In the genomic region with DNA sequence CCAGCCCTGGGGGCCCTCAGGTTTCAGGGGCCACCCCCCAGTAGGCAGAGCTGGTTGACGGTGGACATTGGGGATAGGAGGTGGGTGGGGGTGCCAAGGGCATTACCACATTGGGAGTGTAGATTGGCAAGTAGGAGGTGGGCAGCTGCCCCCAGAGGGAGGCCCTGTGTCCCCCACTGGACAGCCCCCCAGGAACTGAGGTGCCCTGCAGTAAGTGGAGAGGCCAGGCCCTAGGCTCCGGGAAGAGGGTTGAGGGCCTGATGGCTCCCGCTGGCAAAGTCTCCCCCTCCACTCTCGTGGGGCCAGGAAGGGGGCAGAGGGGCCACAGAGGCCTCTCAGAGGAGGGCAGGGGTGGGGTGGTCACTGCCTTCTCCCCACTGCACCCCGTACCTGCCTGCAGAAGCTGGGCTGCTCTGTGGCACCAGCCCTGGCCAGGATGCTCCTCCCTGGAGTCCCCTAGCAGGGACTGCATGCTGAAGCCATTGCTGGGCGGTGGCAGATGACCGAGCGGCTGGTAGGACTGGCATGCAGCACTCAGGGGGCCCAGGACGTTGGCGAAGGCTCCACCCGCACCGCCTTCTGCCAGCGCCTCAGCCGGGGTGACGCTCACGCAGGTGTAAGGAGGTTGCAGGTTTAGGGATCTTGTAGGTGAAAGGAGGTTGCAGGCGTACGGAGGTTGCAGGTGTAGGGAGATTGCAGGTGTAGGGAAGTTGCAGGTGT, we compare ENCODE assay signal across 2 cellular contexts.
TF ChIP-seq lines count a peak whose summit lies in the region.

No MANE protein-coding gene starts in this region.

TF ChIP-seq in HEK293, 187 proteins besides CTCF, POLR2A, EP300 and RAD21 (continued from another document):
- TF ChIP-seq ZEB2 (tag by site-specific recombination; IDR thresholded peaks at IDR 0.05) = no peak
- 0 out of 2 replicates have a peak, but pooled peaks have one; percentile 38 for TF ChIP-seq ZNF571 (tag by site-specific recombination; IDR thresholded peaks at IDR 0.05)
- TF ChIP-seq ZIC2 (tag by site-specific recombination; IDR thresholded peaks at IDR 0.05) = no peak

TF ChIP-seq in H1, 55 proteins besides CTCF, POLR2A, EP300 and RAD21 (continued from another document):
- no peak for TF ChIP-seq ZNF274 (IDR thresholded peaks at IDR 0.05; ENCODE audit: borderline replicate concordance, extremely low read depth, low read length)
- TF ChIP-seq YY1 (IDR thresholded peaks at IDR 0.05; ENCODE audit: low read depth, low read length) = no peak
- no peak for TF ChIP-seq POLR2AphosphoS5 (IDR thresholded peaks at IDR 0.05; ENCODE audit: low read depth, low read length)
- TF ChIP-seq MAX (IDR thresholded peaks at IDR 0.05) = no peak
- no peak for TF ChIP-seq EZH2 (IDR thresholded peaks at IDR 0.05; ENCODE audit: low read depth, low read length, severe bottlenecking)
- TF ChIP-seq MAFK (IDR thresholded peaks at IDR 0.05; ENCODE audit: low read depth, low read length) = no peak
- TF ChIP-seq JUN (IDR thresholded peaks at IDR 0.05; ENCODE audit: low read depth, low read length) = no peak
- TF ChIP-seq SP2 (IDR thresholded peaks at IDR 0.05; ENCODE audit: low read length) = no peak
- TF ChIP-seq TCF12 (IDR thresholded peaks at IDR 0.05; ENCODE audit: low read depth, low read length) = no peak
